Comparison of ENCODE assay signal across 15 cellular contexts in the genomic region with DNA sequence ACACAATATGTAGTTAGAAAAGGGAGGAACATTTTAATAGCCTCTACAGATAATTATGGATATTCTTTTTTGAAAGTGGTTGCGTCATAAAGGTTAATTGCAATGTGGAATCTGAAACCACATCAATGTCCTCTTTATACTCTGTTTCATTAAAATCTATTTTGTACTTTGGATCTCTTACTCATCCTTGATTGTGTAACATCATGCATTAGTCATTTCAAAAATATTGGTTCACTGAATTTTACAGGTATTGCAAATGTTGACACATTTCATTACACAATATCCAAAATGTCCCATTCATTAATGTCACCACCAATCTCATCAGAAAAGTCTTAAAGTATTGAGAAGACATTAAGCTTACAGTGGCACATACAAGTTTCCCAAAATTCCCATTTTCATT.
DNase-seq lines count a peak whose midpoint lies in the region; ATAC-seq and TF ChIP-seq lines count a peak whose summit lies in the region.
"Had no signal": no experiment of that assay in that cellular context is flagged by ENCODE, and none has a peak within 500 bp of the region (broad histone marks: within the 10 kb centered on the region; RNA-seq: fewer than 3 reads in every experiment).

No MANE protein-coding gene starts in this region.

- H3K79me2 ChIP-seq in hepatocyte = no peaks in the 10 kb centered on the region

- H3K4me1 Mint-ChIP-seq in WTC11 = peaks cover 36% of the 10 kb centered on the region
- no peaks in the 10 kb centered on the region for H3K4me1 Mint-ChIP-seq in effector memory CD8-positive, alpha-beta T cell (ENCODE audit: low read depth in 2 of 2)
- peaks cover 30% of the 10 kb centered on the region for H3K4me1 Mint-ChIP-seq in nephron progenitor cell

- H3K27me3 Mint-ChIP-seq in WTC11 (ENCODE audit: low read depth) (no peaks in the 10 kb centered on the region), nephron progenitor cell (ENCODE audit: low read depth, poor library complexity) (peaks cover 5% of the 10 kb centered on the region)
- peaks cover 0 to 8% of the 10 kb centered on the region in 2 donors for H3K27me3 Mint-ChIP-seq in effector memory CD8-positive, alpha-beta T cell

- no peak overlapping the region for H3K4me2 ChIP-seq in hepatocyte
- H3K4me2 ChIP-seq: BLaER1 treated with 17β-estradiol and CSF1 and Interleukin-3, amounts not matched to agents 10 nM and 100 nM had no signal

- H3K27ac Mint-ChIP-seq in WTC11 (no peak overlapping the region), nephron progenitor cell (no peak overlapping the region)
- no peak overlapping the region for H3K27ac Mint-ChIP-seq in effector memory CD8-positive, alpha-beta T cell
- H3K27ac Mint-ChIP-seq: activated naive CD4-positive, alpha-beta T cell treated with anti-CD3 and anti-CD28 coated beads, Interleukin-2, amount 50 U/mL, for 72 hours; T-helper 2 cell treated with Interferon-gamma antibody and Interleukin-4, amounts not matched to agents 5 μg/mL and 100 μg/mL, for 36 hours had no signal

- H3K27ac ChIP-seq in hepatocyte = peak overlapping the region; percentile 31
- H3K27ac ChIP-seq: BLaER1 treated with 17β-estradiol and CSF1 and Interleukin-3, amounts not matched to agents 10 nM and 100 nM had no signal

- H3K4me1 ChIP-seq in hepatocyte (ENCODE audit: insufficient read depth) = peaks cover 28% of the 10 kb centered on the region
- H3K4me1 ChIP-seq: BLaER1 treated with 17β-estradiol and CSF1 and Interleukin-3, amounts not matched to agents 10 nM and 100 nM had no signal

- 86% methylated on average over 1 of the region's 1 CpG for WGBS in hepatocyte (ENCODE audit: low lambda C conversion rate, missing lambda C conversion rate)

- CTCF ChIA-PET in WTC11 (lab: Charles Lee) = interaction anchor here (0.6 kb wide), 1 partner anchor 83 kb away, joined by 5 read pairs; no protein-coding TSS in a partner anchor

- TF ChIP-seq CTCF in WTC11 (IDR thresholded peaks at IDR 0.05) (no peak), hepatocyte (IDR thresholded peaks at IDR 0.05; ENCODE audit: poor library complexity) (no peak), nephron progenitor cell (IDR thresholded peaks at IDR 0.05) (no peak)

- H4K20me1 ChIP-seq in hepatocyte (ENCODE audit: insufficient read depth, poor library complexity, severe bottlenecking) = no peaks in the 10 kb centered on the region

- H2AFZ ChIP-seq in hepatocyte = no peak overlapping the region

- no peak overlapping the region for H3K4me3 ChIP-seq in hepatocyte
- H3K4me3 ChIP-seq: BLaER1 treated with 17β-estradiol and CSF1 and Interleukin-3, amounts not matched to agents 10 nM and 100 nM had no signal

- H3K4me3 Mint-ChIP-seq in WTC11 (no peak overlapping the region), nephron progenitor cell (no peak overlapping the region)
- H3K4me3 Mint-ChIP-seq in effector memory CD8-positive, alpha-beta T cell = no peak overlapping the region
- H3K4me3 Mint-ChIP-seq: neural crest cell; T-helper 2 cell treated with Interferon-gamma antibody and Interleukin-4, amounts not matched to agents 5 μg/mL and 100 μg/mL, for 36 hours had no signal

- H3K36me3 ChIP-seq in hepatocyte (replicated peaks; ENCODE audit: insufficient read depth, low read depth) = no peaks in the 10 kb centered on the region
- H3K36me3 ChIP-seq: BLaER1 treated with 17β-estradiol and CSF1 and Interleukin-3, amounts not matched to agents 10 nM and 100 nM had no signal

- H3K36me3 Mint-ChIP-seq in WTC11 (peaks cover 5% of the 10 kb centered on the region; the same call in 1 of the 2 replicates), nephron progenitor cell (ENCODE audit: low read depth) (no peaks in the 10 kb centered on the region)
- no peaks in the 10 kb centered on the region for H3K36me3 Mint-ChIP-seq in effector memory CD8-positive, alpha-beta T cell (ENCODE audit: insufficient read depth)
- H3K36me3 Mint-ChIP-seq: activated naive CD4-positive, alpha-beta T cell treated with anti-CD3 and anti-CD28 coated beads, Interleukin-2, amount 50 U/mL, for 72 hours had no signal

- H3K9me2 ChIP-seq in hepatocyte (replicated peaks; ENCODE audit: insufficient read depth) = no peaks in the 10 kb centered on the region

- DNase-seq in EH (ENCODE audit: low read depth) (peak; percentile 45), MV-4-11 (lab: John Stamatoyannopoulos, UW) (peak; percentile 15), WTC11 (ENCODE audit: low spot score) (no peak), hepatocyte (ENCODE audit: low spot score) (no peak), iPS-NIHi11 (ENCODE audit: low spot score) (no peak), nephron progenitor cell (no peak)
- no peak for DNase-seq in effector memory CD8-positive, alpha-beta T cell
- DNase-seq in stimulated activated CD8-positive, alpha-beta memory T cell treated with anti-CD3 and anti-CD28 coated beads, Interleukin-4, amount 100 ng/mL, for 48 hours = no peak
- DNase-seq: activated CD8-positive, alpha-beta memory T cell treated with anti-CD3 and anti-CD28 coated beads for 24 hours; NCI-H1436 had no signal

- POLR2A ChIA-PET in WTC11 (lab: Charles Lee) = no interaction called here

- H3K9me3 Mint-ChIP-seq in WTC11 (0 out of 2 replicates have a peak, but pooled peaks cover 3% of the 10 kb centered on the region), nephron progenitor cell (peaks cover 31% of the 10 kb centered on the region)
- no peaks in the 10 kb centered on the region for H3K9me3 Mint-ChIP-seq in effector memory CD8-positive, alpha-beta T cell
- H3K9me3 Mint-ChIP-seq: activated naive CD4-positive, alpha-beta T cell treated with anti-CD3 and anti-CD28 coated beads, Interleukin-2, amount 50 U/mL, for 72 hours; neural crest cell; T-helper 2 cell treated with Interferon-gamma antibody and Interleukin-4, amounts not matched to agents 5 μg/mL and 100 μg/mL, for 36 hours had no signal

- no peaks in the 10 kb centered on the region for H3K9me3 ChIP-seq in hepatocyte (ENCODE audit: low read depth)

- no peak for ATAC-seq in WTC11
- no peak for ATAC-seq in effector memory CD8-positive, alpha-beta T cell (replicated peaks)
- ATAC-seq: left lobe of liver had no signal

- H3K27me3 ChIP-seq in hepatocyte = no peaks in the 10 kb centered on the region

TF ChIP-seq in WTC11, 78 proteins besides CTCF, POLR2A, EP300 and RAD21:
- TF ChIP-seq, protein P1, sequence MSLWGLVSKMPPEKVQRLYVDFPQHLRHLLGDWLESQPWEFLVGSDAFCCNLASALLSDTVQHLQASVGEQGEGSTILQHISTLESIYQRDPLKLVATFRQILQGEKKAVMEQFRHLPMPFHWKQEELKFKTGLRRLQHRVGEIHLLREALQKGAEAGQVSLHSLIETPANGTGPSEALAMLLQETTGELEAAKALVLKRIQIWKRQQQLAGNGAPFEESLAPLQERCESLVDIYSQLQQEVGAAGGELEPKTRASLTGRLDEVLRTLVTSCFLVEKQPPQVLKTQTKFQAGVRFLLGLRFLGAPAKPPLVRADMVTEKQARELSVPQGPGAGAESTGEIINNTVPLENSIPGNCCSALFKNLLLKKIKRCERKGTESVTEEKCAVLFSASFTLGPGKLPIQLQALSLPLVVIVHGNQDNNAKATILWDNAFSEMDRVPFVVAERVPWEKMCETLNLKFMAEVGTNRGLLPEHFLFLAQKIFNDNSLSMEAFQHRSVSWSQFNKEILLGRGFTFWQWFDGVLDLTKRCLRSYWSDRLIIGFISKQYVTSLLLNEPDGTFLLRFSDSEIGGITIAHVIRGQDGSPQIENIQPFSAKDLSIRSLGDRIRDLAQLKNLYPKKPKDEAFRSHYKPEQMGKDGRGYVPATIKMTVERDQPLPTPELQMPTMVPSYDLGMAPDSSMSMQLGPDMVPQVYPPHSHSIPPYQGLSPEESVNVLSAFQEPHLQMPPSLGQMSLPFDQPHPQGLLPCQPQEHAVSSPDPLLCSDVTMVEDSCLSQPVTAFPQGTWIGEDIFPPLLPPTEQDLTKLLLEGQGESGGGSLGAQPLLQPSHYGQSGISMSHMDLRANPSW (CRISPR knock-in tag; conservative IDR thresholded peaks at IDR 0.05; ENCODE audit: low read depth) = no peak
- TF ChIP-seq GABPB1 (CRISPR knock-in tag; IDR thresholded peaks at IDR 0.05) = peak; percentile 69

Comparison
In these comparisons a context has a peak if more than half of its experiments do, and no peak if none do; other contexts are left out.
1. DNase-seq: peak in EH (single experiment) and MV-4-11 (single experiment); none in WTC11 (single experiment), hepatocyte (single experiment), iPS-NIHi11 (single experiment), effector memory CD8-positive, alpha-beta T cell (0 of 3), nephron progenitor cell (single experiment) and stimulated activated CD8-positive, alpha-beta memory T cell treated with anti-CD3 and anti-CD28 coated beads, Interleukin-4, amount 100 ng/mL, for 48 hours (single experiment).